ENCODE assay signal across 13 cellular contexts in the genomic region with DNA sequence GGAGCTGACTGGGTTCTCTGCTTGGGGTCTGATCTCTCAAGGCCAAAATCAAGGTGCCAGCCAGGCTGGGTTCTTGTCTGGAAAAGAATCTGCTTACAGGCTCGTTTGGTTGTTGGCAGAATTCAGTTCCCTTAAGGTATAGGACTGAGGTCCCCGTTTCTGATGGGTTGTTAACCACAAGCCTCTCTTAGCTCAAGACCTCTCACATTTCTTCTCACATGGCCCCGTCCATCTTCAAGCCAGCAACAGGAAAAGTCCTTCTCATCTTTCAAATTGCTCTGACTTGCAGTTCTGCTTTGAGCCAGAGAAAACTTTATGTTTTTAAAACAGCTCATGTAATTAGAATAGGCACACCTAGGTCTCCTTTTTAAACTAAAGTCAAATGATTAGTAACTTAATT. TPM values are rescaled to one million over a fixed set of nuclear protein-coding genes. Genes with fewer than 3 reads are reported as not detected.
DNase-seq lines count a peak whose midpoint lies in the region; ATAC-seq and TF ChIP-seq lines count a peak whose summit lies in the region.
"Had no signal": no experiment of that assay in that cellular context is flagged by ENCODE, and none has a peak within 500 bp of the region (broad histone marks: within the 10 kb centered on the region; RNA-seq: fewer than 3 reads in every experiment).

No MANE protein-coding gene starts in this region.

- peak overlapping the region; percentile 73 for H3K27ac ChIP-seq in suprapubic skin
- H3K27ac ChIP-seq in body of pancreas: peak overlapping the region in 1 of 4 donors; percentile 56

- H3K9me3 ChIP-seq in adipocyte (ENCODE audit: control insufficient read depth, low read length) (no peaks in the 10 kb centered on the region), suprapubic skin (no peaks in the 10 kb centered on the region), body of pancreas (no peaks in the 10 kb centered on the region)

- DNase-seq in HT1080 (ENCODE audit: low read depth): peak; percentile 46
- peak; percentile 49 for DNase-seq in adipocyte (ENCODE audit: low read depth)
- DNase-seq in left kidney (ENCODE audit: low read depth, low spot score): peak; percentile 44
- DNase-seq in suprapubic skin (ENCODE audit: low spot score in 2 of 2): no peak
- no peak for DNase-seq in GM20000 (ENCODE audit: low spot score)
- DNase-seq in body of pancreas: no peak
- DNase-seq: activated CD4-positive, alpha-beta T cell treated with anti-CD3 and anti-CD28 coated beads, Interleukin-2, amount 10 ng/mL, durations not matched to agents 7 days and 5 days; activated naive CD4-positive, alpha-beta T cell; KG1; nephron progenitor cell; stimulated activated CD4-positive, alpha-beta T cell treated with anti-CD3 and anti-CD28 coated beads, Interleukin-4, amount 100 ng/mL, for 24 hours had no signal

- TF ChIP-seq CTCF in suprapubic skin (IDR thresholded peaks at IDR 0.05) (no peak), GM20000 (IDR thresholded peaks at IDR 0.05; ENCODE audit: extremely low read depth, missing control alignments) (no peak), body of pancreas (IDR thresholded peaks at IDR 0.05) (no peak)

- no peak for TF ChIP-seq POLR2A in suprapubic skin (IDR thresholded peaks at IDR 0.05)
- TF ChIP-seq POLR2A in body of pancreas (IDR thresholded peaks at IDR 0.05): no peak
- no peak for TF ChIP-seq POLR2A in GM18505 (IDR thresholded peaks at IDR 0.05; ENCODE audit: borderline replicate concordance, extremely low read depth, insufficient read depth, insufficient read length)

- 18% methylated on average over 3 of the region's 3 CpGs for WGBS in suprapubic skin
- 66 to 68% methylated on average over 3 of the region's 3 CpGs for WGBS in body of pancreas, 2 donors

- ATAC-seq in GM19455 (IDR thresholded peaks at IDR 0.05; ENCODE audit: unreplicated experiment) (no peak), body of pancreas (no peak), GM18505 (IDR thresholded peaks at IDR 0.05; ENCODE audit: unreplicated experiment) (no peak)

- TF ChIP-seq EP300 in suprapubic skin (IDR thresholded peaks at IDR 0.05): no peak

- H3K4me3 ChIP-seq in adipocyte (ENCODE audit: low read length): peak overlapping the region; percentile 85
- H3K4me3 ChIP-seq in suprapubic skin: no peak overlapping the region
- H3K4me3 ChIP-seq in body of pancreas: no peak overlapping the region

- H3K27me3 ChIP-seq in adipocyte (replicated peaks; ENCODE audit: control insufficient read depth, insufficient read depth, low read length) (no peaks in the 10 kb centered on the region), suprapubic skin (no peaks in the 10 kb centered on the region), body of pancreas (no peaks in the 10 kb centered on the region)

- intact Hi-C loops in body of pancreas (cut with DNase I): no loop called here

- H3K36me3 ChIP-seq in adipocyte (ENCODE audit: control insufficient read depth, insufficient read depth, low read length, severe bottlenecking) (no peaks in the 10 kb centered on the region), suprapubic skin (no peaks in the 10 kb centered on the region), body of pancreas (replicated peaks in 1 of 2; ENCODE audit: insufficient read depth in 1 of 2, low read depth in 2 of 2) (no peaks in the 10 kb centered on the region)

- H3K9ac ChIP-seq in adipocyte (ENCODE audit: low read length): peak overlapping the region; percentile 86

- H3K4me1 ChIP-seq in adipocyte (ENCODE audit: control insufficient read depth, insufficient read depth, low read length) (peaks cover 35% of the 10 kb centered on the region), suprapubic skin (peaks cover 43% of the 10 kb centered on the region), body of pancreas (peaks cover 18% of the 10 kb centered on the region)

RNA-seq across cellular contexts. Expression of a gene that starts 20.4 kb away (rescaled TPM):
- 38.9 and 56.1 TPM in 2 replicates for total RNA-seq in HT1080 (2014; rRNA removed; shearing (Covaris generic))
- 30.4 and 40.3 TPM in 2 replicates for polyA plus RNA-seq in HT1080 (2015; cell fraction: cytosol; rRNA removed)
- 211 and 226 TPM in 2 replicates for polyA plus RNA-seq in HT1080 (2015; cell fraction: nucleus; rRNA removed)
- total RNA-seq in suprapubic skin (10 to 100 TPM; 23.4 to 97.8 (median 27.2) TPM), body of pancreas (10 to 100 TPM; 22.4 to 27.2 TPM)

Comparison
In these comparisons a context has a peak if more than half of its experiments do, and no peak if none do; other contexts are left out.
1. DNase-seq: peak in HT1080 (single experiment), adipocyte (single experiment) and left kidney (single experiment); none in suprapubic skin (0 of 2), GM20000 (single experiment) and body of pancreas (0 of 4).